ENCODE assay signal across 2 cellular contexts in genomic region chr5:51397996-51398395, GRCh38.
A peak's percentile ranks its signal among the peaks of the same experiment; 100 is the strongest.
TF ChIP-seq lines count a peak whose summit lies in the region.

No MANE protein-coding gene starts in this region.

TF ChIP-seq in HEK293, 187 proteins besides CTCF, POLR2A, EP300 and RAD21 (continued from another document):
- TF ChIP-seq, protein P1, sequence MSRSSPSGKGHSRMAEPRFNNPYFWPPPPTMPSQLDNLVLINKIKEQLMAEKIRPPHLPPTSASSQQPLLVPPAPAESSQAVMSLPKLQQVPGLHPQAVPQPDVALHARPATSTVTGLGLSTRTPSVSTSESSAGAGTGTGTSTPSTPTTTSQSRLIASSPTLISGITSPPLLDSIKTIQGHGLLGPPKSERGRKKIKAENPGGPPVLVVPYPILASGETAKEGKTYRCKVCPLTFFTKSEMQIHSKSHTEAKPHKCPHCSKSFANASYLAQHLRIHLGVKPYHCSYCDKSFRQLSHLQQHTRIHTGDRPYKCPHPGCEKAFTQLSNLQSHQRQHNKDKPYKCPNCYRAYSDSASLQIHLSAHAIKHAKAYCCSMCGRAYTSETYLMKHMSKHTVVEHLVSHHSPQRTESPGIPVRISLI (tag by site-specific recombination; IDR thresholded peaks at IDR 0.05): no peak
- TF ChIP-seq ZNF596 (tag by site-specific recombination; IDR thresholded peaks at IDR 0.05): no peak
- no peak for TF ChIP-seq ZNF514 (tag by site-specific recombination; IDR thresholded peaks at IDR 0.05)
- peak; percentile 40; the same call in 1 of the 2 replicates for TF ChIP-seq TCF7L2 (IDR thresholded peaks at IDR 0.05; ENCODE audit: borderline replicate concordance, low read depth, low read length)
- TF ChIP-seq ZNF16 (tag by site-specific recombination; IDR thresholded peaks at IDR 0.05; ENCODE audit: low read depth): no peak
- no peak for TF ChIP-seq ZNF221 (tag by site-specific recombination; IDR thresholded peaks at IDR 0.05; ENCODE audit: borderline replicate concordance)
- 0 out of 2 replicates have a peak, but pooled peaks have one; percentile 16 for TF ChIP-seq TRIM28 (IDR thresholded peaks at IDR 0.05; ENCODE audit: borderline replicate concordance, low read length)

TF ChIP-seq in WTC11, 78 proteins besides CTCF, POLR2A, EP300 and RAD21 (continued from another document):
- no peak for TF ChIP-seq ZNF425 (CRISPR knock-in tag; conservative IDR thresholded peaks at IDR 0.05)
- no peak for TF ChIP-seq FOXP1 (CRISPR knock-in tag; IDR thresholded peaks at IDR 0.05; ENCODE audit: borderline replicate concordance)
- TF ChIP-seq RORB (CRISPR knock-in tag; IDR thresholded peaks at IDR 0.05): no peak
- TF ChIP-seq ZBTB43 (CRISPR knock-in tag; IDR thresholded peaks at IDR 0.05): no peak
- no peak for TF ChIP-seq ZNF281 (CRISPR knock-in tag; IDR thresholded peaks at IDR 0.05)
- no peak for TF ChIP-seq NFATC4 (CRISPR knock-in tag; IDR thresholded peaks at IDR 0.05)
- TF ChIP-seq, protein P2, sequence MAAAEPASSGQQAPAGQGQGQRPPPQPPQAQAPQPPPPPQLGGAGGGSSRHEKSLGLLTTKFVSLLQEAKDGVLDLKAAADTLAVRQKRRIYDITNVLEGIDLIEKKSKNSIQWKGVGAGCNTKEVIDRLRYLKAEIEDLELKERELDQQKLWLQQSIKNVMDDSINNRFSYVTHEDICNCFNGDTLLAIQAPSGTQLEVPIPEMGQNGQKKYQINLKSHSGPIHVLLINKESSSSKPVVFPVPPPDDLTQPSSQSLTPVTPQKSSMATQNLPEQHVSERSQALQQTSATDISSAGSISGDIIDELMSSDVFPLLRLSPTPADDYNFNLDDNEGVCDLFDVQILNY (CRISPR knock-in tag; IDR thresholded peaks at IDR 0.05): no peak
